Comparison of ENCODE assay signal across 1 cellular context in genomic region chr22:21402763-21403314, GRCh38.
TF ChIP-seq lines count a peak whose summit lies in the region.

No MANE protein-coding gene starts in this region.

TF ChIP-seq in HepG2, 621 proteins besides CTCF, POLR2A, EP300 and RAD21:
- TF ChIP-seq PATZ1 (CRISPR knock-in tag; IDR thresholded peaks at IDR 0.05): peak; percentile 22; the same call in 1 of the 2 replicates
